Comparison of ENCODE assay signal across 20 cellular contexts in genomic region chr9:136407911-136408310, GRCh38. TPM values are rescaled to one million over a fixed set of nuclear protein-coding genes. Genes with fewer than 3 reads are reported as not detected.
DNase-seq lines count a peak whose midpoint lies in the region; ATAC-seq and TF ChIP-seq lines count a peak whose summit lies in the region.
"Had no signal": no experiment of that assay in that cellular context is flagged by ENCODE, and none has a peak within 500 bp of the region (broad histone marks: within the 10 kb centered on the region; RNA-seq: fewer than 3 reads in every experiment).

No MANE protein-coding gene starts in this region.

- peaks cover 66% of the 10 kb centered on the region for H3K36me3 Mint-ChIP-seq in activated CD8-positive, alpha-beta T cell treated with anti-CD3 and anti-CD28 coated beads for 36 hours (ENCODE audit: low read depth)
- peaks cover 57% of the 10 kb centered on the region for H3K36me3 Mint-ChIP-seq in activated CD8-positive, alpha-beta T cell treated with anti-CD3 and anti-CD28 coated beads, Interleukin-2, amount 10 ng/mL, durations not matched to agents 7 days and 5 days (ENCODE audit: low read depth)
- H3K36me3 Mint-ChIP-seq in HFFc6 (ENCODE audit: low read depth) (peaks cover 25% of the 10 kb centered on the region), neural crest cell (ENCODE audit: low read depth) (peaks cover 7% of the 10 kb centered on the region)
- H3K36me3 Mint-ChIP-seq in activated T-helper 2 cell treated with anti-CD3 and anti-CD28 coated beads, Interferon-gamma antibody, Interleukin-2, Interleukin-4, amounts not matched to agents 10 μg/mL and 5 μg/mL and 100 μg/mL, durations not matched to agents 14 hours and 24 hours and 36 hours (ENCODE audit: low read depth), result peaks cover 76% of the 10 kb centered on the region

- intact Hi-C loops in activated CD8-positive, alpha-beta T cell treated with anti-CD3 and anti-CD28 coated beads for 36 hours (cut with micrococcal nuclease), result loop anchor here (10.0 kb wide), 1 partner anchor 93 kb away; no protein-coding TSS in a partner anchor
- intact Hi-C loops in activated T-helper 2 cell treated with anti-CD3 and anti-CD28 coated beads, Interferon-gamma antibody, Interleukin-2, Interleukin-4, amounts not matched to agents 10 μg/mL and 5 μg/mL and 100 μg/mL, durations not matched to agents 14 hours and 24 hours and 36 hours (cut with micrococcal nuclease), result loop anchor here (10.0 kb wide), 3 partner anchors 83 to 293 kb away; partner anchors contain the start of genes GPSM1 and TMEM250

- no peak overlapping the region for H3K4me3 Mint-ChIP-seq in activated CD8-positive, alpha-beta T cell treated with anti-CD3 and anti-CD28 coated beads for 36 hours
- no peak overlapping the region for H3K4me3 Mint-ChIP-seq in activated CD8-positive, alpha-beta T cell treated with anti-CD3 and anti-CD28 coated beads, Interleukin-2, amount 10 ng/mL, durations not matched to agents 7 days and 5 days
- peak overlapping the region; percentile 24; the same call in 1 of the 2 replicates for H3K4me3 Mint-ChIP-seq in HFFc6
- peak overlapping the region; percentile 11 for H3K4me3 Mint-ChIP-seq in activated T-helper 2 cell treated with anti-CD3 and anti-CD28 coated beads, Interferon-gamma antibody, Interleukin-2, Interleukin-4, amounts not matched to agents 10 μg/mL and 5 μg/mL and 100 μg/mL, durations not matched to agents 14 hours and 24 hours and 36 hours (ENCODE audit: low read depth)
- H3K4me3 Mint-ChIP-seq in neural crest cell, result peak overlapping the region; percentile 76

- POLR2A ChIA-PET in activated CD8-positive, alpha-beta T cell treated with anti-CD3 and anti-CD28 coated beads for 36 hours (lab: Charles Lee), result interaction anchor here (0.9 to 1.5 kb wide), 2 partner anchors 9 to 10 kb away, joined by 3 to 5 read pairs; no protein-coding TSS in a partner anchor
- POLR2A ChIA-PET in activated CD8-positive, alpha-beta T cell treated with anti-CD3 and anti-CD28 coated beads, Interleukin-2, amount 10 ng/mL, durations not matched to agents 7 days and 5 days (lab: Charles Lee), result no interaction called here

- DNase-seq in activated CD8-positive, alpha-beta T cell treated with anti-CD3 and anti-CD28 coated beads for 36 hours, result peak; percentile 23
- no peak for DNase-seq in activated CD8-positive, alpha-beta T cell treated with anti-CD3 and anti-CD28 coated beads, Interleukin-2, amount 10 ng/mL, durations not matched to agents 7 days and 5 days
- DNase-seq in HFFc6 (no peak), neural crest cell (ENCODE audit: low read depth, low spot score) (no peak), NOMO-1 treated with DMSO at 0.1 percent for 48 hours (lab: John Stamatoyannopoulos, UW; ENCODE audit: unreplicated experiment) (no peak)
- DNase-seq in activated T-helper 2 cell treated with anti-CD3 and anti-CD28 coated beads, Interferon-gamma antibody, Interleukin-2, Interleukin-4, amounts not matched to agents 10 μg/mL and 5 μg/mL and 100 μg/mL, durations not matched to agents 14 hours and 24 hours and 36 hours (ENCODE audit: low spot score), result no peak
- DNase-seq in stimulated activated CD4-positive, alpha-beta T cell treated with anti-CD3 and anti-CD28 coated beads, Interleukin-1b, Interleukin-23, amount 100 ng/mL, for 48 hours, result no peak
- DNase-seq: EL; hippocampal formation; kidney glomerular epithelial cell; mesendoderm; MV-4-11; NCI-H2029; NCI-H510A treated with DMSO at 0.1 percent for 48 hours; retina; SHP77 treated with DMSO at 0.1 percent for 48 hours; stimulated activated CD4-positive, alpha-beta T cell treated with anti-CD3 and anti-CD28 coated beads, Interleukin-15, amount 100 ng/mL, for 24 hours; T1000 had no signal

- CTCF ChIA-PET in activated CD8-positive, alpha-beta T cell treated with anti-CD3 and anti-CD28 coated beads for 36 hours (lab: Charles Lee), result interaction anchor here (1.3 kb wide), 1 partner anchor 31 kb away, joined by 5 read pairs; no protein-coding TSS in a partner anchor
- CTCF ChIA-PET in activated CD8-positive, alpha-beta T cell treated with anti-CD3 and anti-CD28 coated beads, Interleukin-2, amount 10 ng/mL, durations not matched to agents 7 days and 5 days (lab: Charles Lee), result interaction anchor here (1.2 kb wide), 1 partner anchor 45 kb away, joined by 3 read pairs; the partner anchor contains the start of gene DNLZ

- H3K27ac Mint-ChIP-seq in activated CD8-positive, alpha-beta T cell treated with anti-CD3 and anti-CD28 coated beads for 36 hours, result no peak overlapping the region
- H3K27ac Mint-ChIP-seq in activated CD8-positive, alpha-beta T cell treated with anti-CD3 and anti-CD28 coated beads, Interleukin-2, amount 10 ng/mL, durations not matched to agents 7 days and 5 days, result no peak overlapping the region
- H3K27ac Mint-ChIP-seq in HFFc6, result no peak overlapping the region
- no peak overlapping the region for H3K27ac Mint-ChIP-seq in activated T-helper 2 cell treated with anti-CD3 and anti-CD28 coated beads, Interferon-gamma antibody, Interleukin-2, Interleukin-4, amounts not matched to agents 10 μg/mL and 5 μg/mL and 100 μg/mL, durations not matched to agents 14 hours and 24 hours and 36 hours
- no peak overlapping the region for H3K27ac Mint-ChIP-seq in neural crest cell (ENCODE audit: unreplicated experiment)

- ATAC-seq in activated CD8-positive, alpha-beta T cell treated with anti-CD3 and anti-CD28 coated beads for 36 hours, result no peak
- no peak for ATAC-seq in activated CD8-positive, alpha-beta T cell treated with anti-CD3 and anti-CD28 coated beads, Interleukin-2, amount 10 ng/mL, durations not matched to agents 7 days and 5 days
- ATAC-seq in GM18909 (IDR thresholded peaks at IDR 0.05; ENCODE audit: poor library complexity, unreplicated experiment), result no peak
- ATAC-seq: A549 had no signal

- no peaks in the 10 kb centered on the region for H3K27me3 Mint-ChIP-seq in activated CD8-positive, alpha-beta T cell treated with anti-CD3 and anti-CD28 coated beads for 36 hours
- no peaks in the 10 kb centered on the region for H3K27me3 Mint-ChIP-seq in activated CD8-positive, alpha-beta T cell treated with anti-CD3 and anti-CD28 coated beads, Interleukin-2, amount 10 ng/mL, durations not matched to agents 7 days and 5 days (ENCODE audit: low read depth)
- peaks cover 2% of the 10 kb centered on the region for H3K27me3 Mint-ChIP-seq in HFFc6 (ENCODE audit: insufficient read depth)
- H3K27me3 Mint-ChIP-seq in activated T-helper 2 cell treated with anti-CD3 and anti-CD28 coated beads, Interferon-gamma antibody, Interleukin-2, Interleukin-4, amounts not matched to agents 10 μg/mL and 5 μg/mL and 100 μg/mL, durations not matched to agents 14 hours and 24 hours and 36 hours (ENCODE audit: low read depth), result no peaks in the 10 kb centered on the region
- no peaks in the 10 kb centered on the region for H3K27me3 Mint-ChIP-seq in neural crest cell (ENCODE audit: low read depth)

- TF ChIP-seq CTCF in activated CD8-positive, alpha-beta T cell treated with anti-CD3 and anti-CD28 coated beads for 36 hours (IDR thresholded peaks at IDR 0.05), result no peak
- no peak for TF ChIP-seq CTCF in HFFc6 (IDR thresholded peaks at IDR 0.05)
- TF ChIP-seq CTCF in neural crest cell (conservative IDR thresholded peaks at IDR 0.05), result no peak

- peaks cover 70% of the 10 kb centered on the region for H3K4me1 Mint-ChIP-seq in activated CD8-positive, alpha-beta T cell treated with anti-CD3 and anti-CD28 coated beads for 36 hours (ENCODE audit: low read depth)
- peaks cover 75% of the 10 kb centered on the region for H3K4me1 Mint-ChIP-seq in activated CD8-positive, alpha-beta T cell treated with anti-CD3 and anti-CD28 coated beads, Interleukin-2, amount 10 ng/mL, durations not matched to agents 7 days and 5 days (ENCODE audit: low read depth)
- H3K4me1 Mint-ChIP-seq in HFFc6 (ENCODE audit: low read depth) (peaks cover 31% of the 10 kb centered on the region), neural crest cell (peaks cover 32% of the 10 kb centered on the region)
- H3K4me1 Mint-ChIP-seq in activated T-helper 2 cell treated with anti-CD3 and anti-CD28 coated beads, Interferon-gamma antibody, Interleukin-2, Interleukin-4, amounts not matched to agents 10 μg/mL and 5 μg/mL and 100 μg/mL, durations not matched to agents 14 hours and 24 hours and 36 hours (ENCODE audit: low read depth), result peaks cover 54% of the 10 kb centered on the region

- H3K9me3 Mint-ChIP-seq in activated CD8-positive, alpha-beta T cell treated with anti-CD3 and anti-CD28 coated beads for 36 hours, result no peaks in the 10 kb centered on the region
- H3K9me3 Mint-ChIP-seq in activated CD8-positive, alpha-beta T cell treated with anti-CD3 and anti-CD28 coated beads, Interleukin-2, amount 10 ng/mL, durations not matched to agents 7 days and 5 days (ENCODE audit: insufficient read depth), result no peaks in the 10 kb centered on the region
- H3K9me3 Mint-ChIP-seq in HFFc6, result no peaks in the 10 kb centered on the region
- no peaks in the 10 kb centered on the region for H3K9me3 Mint-ChIP-seq in activated T-helper 2 cell treated with anti-CD3 and anti-CD28 coated beads, Interferon-gamma antibody, Interleukin-2, Interleukin-4, amounts not matched to agents 10 μg/mL and 5 μg/mL and 100 μg/mL, durations not matched to agents 14 hours and 24 hours and 36 hours
- H3K9me3 Mint-ChIP-seq in neural crest cell, result no peaks in the 10 kb centered on the region

RNA-seq across cellular contexts. Expression of gene ENTR1, which starts 2.5 kb away (rescaled TPM):
- 10 to 100 TPM; 65.9 to 66.8 TPM for total RNA-seq in activated CD8-positive, alpha-beta T cell treated with anti-CD3 and anti-CD28 coated beads for 36 hours
- 10 to 100 TPM; 52.8 to 54.3 TPM for total RNA-seq in activated CD8-positive, alpha-beta T cell treated with anti-CD3 and anti-CD28 coated beads, Interleukin-2, amount 10 ng/mL, durations not matched to agents 7 days and 5 days
- total RNA-seq in HFFc6 (2021; fragmentation: NEBNext Ultra II Directional; extraction: Animal tissue kit (Norgen Biotek cat#: 25700)), result 10 to 100 TPM; 40.8 to 55.1 (median 43.7) TPM
- 66.4 and 75.6 TPM in 2 replicates for total RNA-seq in activated T-helper 2 cell treated with anti-CD3 and anti-CD28 coated beads, Interferon-gamma antibody, Interleukin-2, Interleukin-4, amounts not matched to agents 10 μg/mL and 5 μg/mL and 100 μg/mL, durations not matched to agents 14 hours and 24 hours and 36 hours
- total RNA-seq in neural crest cell, result 84.1 and 89.3 TPM in 2 replicates

RNA-seq across cellular contexts. Expression of gene PMPCA, which starts 2.5 kb away (rescaled TPM):
- total RNA-seq in activated CD8-positive, alpha-beta T cell treated with anti-CD3 and anti-CD28 coated beads for 36 hours, result 100 to 1,000 TPM; 128 to 140 TPM
- total RNA-seq in activated CD8-positive, alpha-beta T cell treated with anti-CD3 and anti-CD28 coated beads, Interleukin-2, amount 10 ng/mL, durations not matched to agents 7 days and 5 days, result 10 to 100 TPM; 56.5 to 57.5 TPM
- total RNA-seq in HFFc6 (2021; fragmentation: NEBNext Ultra II Directional; extraction: Animal tissue kit (Norgen Biotek cat#: 25700)), result 10 to 100 TPM; 69.1 to 81.0 (median 75.9) TPM
- total RNA-seq in activated T-helper 2 cell treated with anti-CD3 and anti-CD28 coated beads, Interferon-gamma antibody, Interleukin-2, Interleukin-4, amounts not matched to agents 10 μg/mL and 5 μg/mL and 100 μg/mL, durations not matched to agents 14 hours and 24 hours and 36 hours, result 111 TPM in 2 replicates
- 82.1 and 86.6 TPM in 2 replicates for total RNA-seq in neural crest cell

RNA-seq across cellular contexts. Expression of gene SNAPC4, which starts 7.9 kb away (rescaled TPM):
- 10 to 100 TPM; 15.5 to 17.1 TPM for total RNA-seq in activated CD8-positive, alpha-beta T cell treated with anti-CD3 and anti-CD28 coated beads for 36 hours
- 1 to 10 TPM; 9.5 to 9.6 TPM for total RNA-seq in activated CD8-positive, alpha-beta T cell treated with anti-CD3 and anti-CD28 coated beads, Interleukin-2, amount 10 ng/mL, durations not matched to agents 7 days and 5 days
- total RNA-seq in HFFc6 (2021; fragmentation: NEBNext Ultra II Directional; extraction: Animal tissue kit (Norgen Biotek cat#: 25700)), result 1 to 10 TPM; 6.2 to 9.4 (median 6.5) TPM
- 22.7 and 22.9 TPM in 2 replicates for total RNA-seq in activated T-helper 2 cell treated with anti-CD3 and anti-CD28 coated beads, Interferon-gamma antibody, Interleukin-2, Interleukin-4, amounts not matched to agents 10 μg/mL and 5 μg/mL and 100 μg/mL, durations not matched to agents 14 hours and 24 hours and 36 hours
- total RNA-seq in neural crest cell, result 18.2 and 19.0 TPM in 2 replicates

RNA-seq across cellular contexts. Expression of gene INPP5E, which starts 31.7 kb away (rescaled TPM):
- 10 to 100 TPM; 12.0 to 13.8 TPM for total RNA-seq in activated CD8-positive, alpha-beta T cell treated with anti-CD3 and anti-CD28 coated beads for 36 hours
- 10 to 100 TPM; 16.8 to 18.2 TPM for total RNA-seq in activated CD8-positive, alpha-beta T cell treated with anti-CD3 and anti-CD28 coated beads, Interleukin-2, amount 10 ng/mL, durations not matched to agents 7 days and 5 days
- total RNA-seq in HFFc6 (2021; fragmentation: NEBNext Ultra II Directional; extraction: Animal tissue kit (Norgen Biotek cat#: 25700)), result 10 to 100 TPM; 11.5 to 14.0 (median 12.3) TPM
- total RNA-seq in activated T-helper 2 cell treated with anti-CD3 and anti-CD28 coated beads, Interferon-gamma antibody, Interleukin-2, Interleukin-4, amounts not matched to agents 10 μg/mL and 5 μg/mL and 100 μg/mL, durations not matched to agents 14 hours and 24 hours and 36 hours, result 20.8 and 21.8 TPM in 2 replicates
- total RNA-seq in neural crest cell, result 28.7 and 29.6 TPM in 2 replicates

RNA-seq across cellular contexts. Expression of gene CARD9, which starts 34.4 kb away (rescaled TPM):
- 1 to 10 TPM; 6.8 to 7.1 TPM for total RNA-seq in activated CD8-positive, alpha-beta T cell treated with anti-CD3 and anti-CD28 coated beads for 36 hours
- total RNA-seq in activated CD8-positive, alpha-beta T cell treated with anti-CD3 and anti-CD28 coated beads, Interleukin-2, amount 10 ng/mL, durations not matched to agents 7 days and 5 days, result 1 to 10 TPM; 1.3 to 1.4 TPM
- 10 to 100 TPM in 2 of 6 experiments, 1 to 10 TPM in 4; 2.9 to 19.0 (median 3.2) TPM for total RNA-seq in HFFc6 (2021; fragmentation: NEBNext Ultra II Directional; extraction: Animal tissue kit (Norgen Biotek cat#: 25700))
- total RNA-seq in activated T-helper 2 cell treated with anti-CD3 and anti-CD28 coated beads, Interferon-gamma antibody, Interleukin-2, Interleukin-4, amounts not matched to agents 10 μg/mL and 5 μg/mL and 100 μg/mL, durations not matched to agents 14 hours and 24 hours and 36 hours, result 16.2 and 17.6 TPM in 2 replicates
- total RNA-seq in neural crest cell, result 1.3 and 1.4 TPM in 2 replicates

Comparison
In these comparisons a context has a peak if more than half of its experiments do, and no peak if none do; other contexts are left out.
1. H3K4me3 Mint-ChIP-seq: peak in HFFc6 (single experiment), activated T-helper 2 cell treated with anti-CD3 and anti-CD28 coated beads, Interferon-gamma antibody, Interleukin-2, Interleukin-4, amounts not matched to agents 10 μg/mL and 5 μg/mL and 100 μg/mL, durations not matched to agents 14 hours and 24 hours and 36 hours (single experiment) and neural crest cell (single experiment); none in activated CD8-positive, alpha-beta T cell treated with anti-CD3 and anti-CD28 coated beads for 36 hours (single experiment) and activated CD8-positive, alpha-beta T cell treated with anti-CD3 and anti-CD28 coated beads, Interleukin-2, amount 10 ng/mL, durations not matched to agents 7 days and 5 days (single experiment).